ENCODE assay signal across 18 cellular contexts in the genomic region with DNA sequence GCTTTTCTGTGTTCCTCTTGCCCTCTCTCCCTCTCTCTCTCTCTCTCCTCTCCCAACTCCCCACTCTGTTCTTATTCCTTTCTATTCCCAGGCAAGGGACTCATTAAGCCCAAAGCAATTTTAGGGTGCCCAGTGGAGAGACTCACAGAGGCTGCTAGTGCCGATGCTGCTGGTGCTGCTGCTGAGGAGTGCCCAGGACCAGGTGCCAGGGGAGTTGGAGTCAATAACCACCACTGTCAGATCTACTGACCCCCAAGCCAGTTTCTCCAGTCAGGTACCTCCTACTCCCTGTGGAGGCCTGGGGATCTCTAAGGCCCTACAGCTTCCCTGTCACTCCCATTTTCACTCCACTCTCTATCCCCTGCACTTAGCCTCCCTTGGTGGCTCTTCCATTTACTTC. TPM values are rescaled to one million over a fixed set of nuclear protein-coding genes. Genes with fewer than 3 reads are reported as not detected.
DNase-seq lines count a peak whose midpoint lies in the region; ATAC-seq and TF ChIP-seq lines count a peak whose summit lies in the region.
"Had no signal": no experiment of that assay in that cellular context is flagged by ENCODE, and none has a peak within 500 bp of the region (broad histone marks: within the 10 kb centered on the region; RNA-seq: fewer than 3 reads in every experiment).

No MANE protein-coding gene starts in this region.

- TF ChIP-seq CTCF in breast epithelium (IDR thresholded peaks at IDR 0.05), result no peak
- TF ChIP-seq CTCF in suprapubic skin (IDR thresholded peaks at IDR 0.05), result no peak
- TF ChIP-seq CTCF in WERI-Rb-1 (IDR thresholded peaks at IDR 0.05; ENCODE audit: low read depth, low read length), result no peak

- H3K27ac Mint-ChIP-seq in naive thymus-derived CD4-positive, alpha-beta T cell, result no peak overlapping the region
- H3K27ac Mint-ChIP-seq: activated CD4-positive, alpha-beta memory T cell treated with anti-CD3 and anti-CD28 coated beads for 36 hours; endodermal cell had no signal

- H3F3A ChIP-seq in GM23248 (ENCODE audit: insufficient read depth), result no peaks in the 10 kb centered on the region

- 8 to 20% methylated on average over 1 of the region's 1 CpG for WGBS in GM23248 (ENCODE audit: low coverage in 1 of 2, low lambda C conversion rate in 2 of 2, missing lambda C conversion rate in 2 of 2), 2 experiments
- WGBS in mesenchymal stem cell, result 92% methylated on average over 1 of the region's 1 CpG
- WGBS in suprapubic skin, result 55% methylated on average over 1 of the region's 1 CpG

- H3K79me2 ChIP-seq in GM23248 (ENCODE audit: insufficient read depth), result no peaks in the 10 kb centered on the region

- no peaks in the 10 kb centered on the region for H3K9me2 ChIP-seq in GM23248 (ENCODE audit: insufficient read depth)

- H3K4ac ChIP-seq in mesenchymal stem cell (ENCODE audit: low read depth in 1 of 2, low read length in 2 of 2), result no peak overlapping the region

- ATAC-seq in HG03097 (IDR thresholded peaks at IDR 0.05; ENCODE audit: low FRiP score, unreplicated experiment), result no peak
- no peak for ATAC-seq in naive thymus-derived CD4-positive, alpha-beta T cell

- no peaks in the 10 kb centered on the region for H3K27me3 ChIP-seq in GM23248 (replicated peaks; ENCODE audit: insufficient read depth)
- peaks cover 0 to 47% of the 10 kb centered on the region in 2 donors for H3K27me3 ChIP-seq in breast epithelium
- peaks cover 0 to 7% of the 10 kb centered on the region in 2 experiments for H3K27me3 ChIP-seq in mesenchymal stem cell (ENCODE audit: control insufficient read depth in 1 of 2, insufficient read depth in 1 of 2, low read length in 2 of 2)
- H3K27me3 ChIP-seq in suprapubic skin, result no peaks in the 10 kb centered on the region
- no peaks in the 10 kb centered on the region for H3K27me3 ChIP-seq in naive thymus-derived CD4-positive, alpha-beta T cell (ENCODE audit: control insufficient read depth in 2 of 2, insufficient read depth in 2 of 2, low read length in 2 of 2)
- H3K27me3 ChIP-seq in WERI-Rb-1 (ENCODE audit: insufficient read depth, low read depth, severe bottlenecking), result peaks cover 8% of the 10 kb centered on the region
- H3K27me3 ChIP-seq: left lung, neutrophil had no signal

- H3K4me2 ChIP-seq in GM23248 (ENCODE audit: unreplicated experiment) (peak overlapping the region; percentile 71), mesenchymal stem cell (ENCODE audit: low read length, poor library complexity, severe bottlenecking) (no peak overlapping the region)

- no peak for TF ChIP-seq EP300 in suprapubic skin (IDR thresholded peaks at IDR 0.05)

- H2AFZ ChIP-seq in GM23248 (peak overlapping the region; percentile 76; the same call in 1 of the 2 replicates), mesenchymal stem cell (ENCODE audit: low read depth, low read length) (no peak overlapping the region)

- H3K14ac ChIP-seq in mesenchymal stem cell (ENCODE audit: low read length in 2 of 2), result no peak overlapping the region

- no peaks in the 10 kb centered on the region for H3K27me3 Mint-ChIP-seq in naive thymus-derived CD4-positive, alpha-beta T cell
- H3K27me3 Mint-ChIP-seq: activated CD4-positive, alpha-beta memory T cell treated with anti-CD3 and anti-CD28 coated beads for 36 hours had no signal

- no peak overlapping the region for H3K4me3 Mint-ChIP-seq in naive thymus-derived CD4-positive, alpha-beta T cell
- H3K4me3 Mint-ChIP-seq: activated CD4-positive, alpha-beta memory T cell treated with anti-CD3 and anti-CD28 coated beads for 36 hours; endodermal cell had no signal

- H2BK5ac ChIP-seq in mesenchymal stem cell (ENCODE audit: low read depth, low read length, poor library complexity, severe bottlenecking), result no peak overlapping the region

- CTCF ChIA-PET in naive thymus-derived CD4-positive, alpha-beta T cell (lab: Charles Lee), result no interaction called here

- no peak for TF ChIP-seq POLR2A in breast epithelium (IDR thresholded peaks at IDR 0.05)
- TF ChIP-seq POLR2A in suprapubic skin (IDR thresholded peaks at IDR 0.05), result no peak

- H3K9me3 ChIP-seq in GM23248 (ENCODE audit: low read depth) (no peaks in the 10 kb centered on the region), breast epithelium (no peaks in the 10 kb centered on the region), mesenchymal stem cell (ENCODE audit: control insufficient read depth, low read length) (no peaks in the 10 kb centered on the region), suprapubic skin (no peaks in the 10 kb centered on the region), WERI-Rb-1 (ENCODE audit: severe bottlenecking) (no peaks in the 10 kb centered on the region)
- H3K9me3 ChIP-seq in naive thymus-derived CD4-positive, alpha-beta T cell (ENCODE audit: control insufficient read depth in 2 of 3, low read length in 3 of 3), result no peaks in the 10 kb centered on the region
- H3K9me3 ChIP-seq: heart right ventricle, left lung, neutrophil, stomach had no signal

- peaks cover 0 to 2% (median 0%) of the 10 kb centered on the region in 11 donors for H3K9me3 Mint-ChIP-seq in naive thymus-derived CD4-positive, alpha-beta T cell
- H3K9me3 Mint-ChIP-seq: activated CD4-positive, alpha-beta memory T cell treated with anti-CD3 and anti-CD28 coated beads for 36 hours had no signal

- H2BK15ac ChIP-seq in mesenchymal stem cell (ENCODE audit: low read depth, poor library complexity, severe bottlenecking), result no peak overlapping the region

- H3K27ac ChIP-seq in GM23248, result no peak overlapping the region; the same call in 1 of the 2 replicates
- peak overlapping the region; percentile 71 to 86 for H3K27ac ChIP-seq in breast epithelium
- H3K27ac ChIP-seq in mesenchymal stem cell (ENCODE audit: low read length, poor library complexity, severe bottlenecking), result no peak overlapping the region
- peak overlapping the region; percentile 48 for H3K27ac ChIP-seq in suprapubic skin
- no peak overlapping the region for H3K27ac ChIP-seq in naive thymus-derived CD4-positive, alpha-beta T cell (ENCODE audit: low read depth, low read length)
- no peak overlapping the region for H3K27ac ChIP-seq in WERI-Rb-1
- H3K27ac ChIP-seq: neutrophil had no signal

- H3K4me3 ChIP-seq in GM23248 (peak overlapping the region; percentile 56), breast epithelium (peak overlapping the region; percentile 23 to 51 (median 24)), mesenchymal stem cell (ENCODE audit: insufficient read depth in 1 of 2, low read depth in 1 of 2, low read length in 2 of 2) (peak overlapping the region in 1 of 2 experiments; percentile 66), suprapubic skin (peak overlapping the region; percentile 29), WERI-Rb-1 (ENCODE audit: low read depth, low read length) (no peak overlapping the region)
- no peak overlapping the region for H3K4me3 ChIP-seq in naive thymus-derived CD4-positive, alpha-beta T cell (ENCODE audit: low read length)
- H3K4me3 ChIP-seq: left lung had no signal

- H3K36me3 ChIP-seq in GM23248 (ENCODE audit: low read depth) (no peaks in the 10 kb centered on the region), breast epithelium (no peaks in the 10 kb centered on the region), mesenchymal stem cell (ENCODE audit: control insufficient read depth in 1 of 2, insufficient read depth in 2 of 2, low read depth in 1 of 2, low read length in 2 of 2) (no peaks in the 10 kb centered on the region), suprapubic skin (no peaks in the 10 kb centered on the region), WERI-Rb-1 (no peaks in the 10 kb centered on the region)
- no peaks in the 10 kb centered on the region for H3K36me3 ChIP-seq in naive thymus-derived CD4-positive, alpha-beta T cell (ENCODE audit: control insufficient read depth in 2 of 3, insufficient read depth in 3 of 3, low read length in 3 of 3)
- H3K36me3 ChIP-seq: heart right ventricle, left lung, neutrophil, stomach had no signal

- no peak overlapping the region for H3K18ac ChIP-seq in mesenchymal stem cell (ENCODE audit: low read depth in 1 of 2, low read length in 2 of 2)

- no peaks in the 10 kb centered on the region for H3K79me1 ChIP-seq in mesenchymal stem cell (replicated peaks; ENCODE audit: low read length, poor library complexity, severe bottlenecking)

- H2BK12ac ChIP-seq in mesenchymal stem cell (ENCODE audit: low read length in 2 of 2), result no peak overlapping the region

- H4K20me1 ChIP-seq in GM23248 (ENCODE audit: insufficient read depth), result no peaks in the 10 kb centered on the region

- H3K4me1 Mint-ChIP-seq in naive thymus-derived CD4-positive, alpha-beta T cell, result peaks cover 0 to 9% (median 1%) of the 10 kb centered on the region in 7 donors

- no peak overlapping the region for H4K91ac ChIP-seq in mesenchymal stem cell (ENCODE audit: low read length)

- intact Hi-C loops in breast epithelium (cut with DNase I; ENCODE audit: low total_unique reads), result no loop called here
- intact Hi-C loops in naive thymus-derived CD4-positive, alpha-beta T cell (cut with micrococcal nuclease), result loop anchor here (10.0 kb wide), 1 partner anchor 616 kb away; no protein-coding TSS in a partner anchor

- no peak overlapping the region for H2AK5ac ChIP-seq in mesenchymal stem cell (ENCODE audit: low read length, severe bottlenecking)

- H3K4me1 ChIP-seq in GM23248 (ENCODE audit: insufficient read depth) (0 out of 2 replicates have a peak, but pooled peaks cover 3% of the 10 kb centered on the region), breast epithelium (no peaks in the 10 kb centered on the region), mesenchymal stem cell (ENCODE audit: control insufficient read depth, insufficient read depth, low read depth, low read length) (no peaks in the 10 kb centered on the region), suprapubic skin (peaks cover 15% of the 10 kb centered on the region)
- H3K4me1 ChIP-seq in naive thymus-derived CD4-positive, alpha-beta T cell (ENCODE audit: control insufficient read depth in 2 of 2, insufficient read depth in 2 of 2, low read length in 2 of 2), result no peaks in the 10 kb centered on the region

- POLR2A ChIA-PET in naive thymus-derived CD4-positive, alpha-beta T cell (lab: Charles Lee), result no interaction called here

- no peaks in the 10 kb centered on the region for H3K36me3 Mint-ChIP-seq in naive thymus-derived CD4-positive, alpha-beta T cell
- H3K36me3 Mint-ChIP-seq: activated CD4-positive, alpha-beta memory T cell treated with anti-CD3 and anti-CD28 coated beads for 36 hours had no signal

- no peak for DNase-seq in GM23248
- DNase-seq in breast epithelium (ENCODE audit: low spot score in 2 of 2), result no peak
- no peak for DNase-seq in mesenchymal stem cell
- DNase-seq in suprapubic skin (ENCODE audit: low spot score in 2 of 2), result no peak
- DNase-seq in naive thymus-derived CD4-positive, alpha-beta T cell, result no peak
- DNase-seq in globus pallidus (ENCODE audit: low spot score), result no peak
- DNase-seq in WERI-Rb-1, result no peak
- DNase-seq: activated CD4-positive, alpha-beta memory T cell treated with anti-CD3 and anti-CD28 coated beads for 36 hours; activated gamma-delta T cell; endodermal cell; KG1; NCI-H1694 treated with DMSO at 0.1 percent for 48 hours; stimulated activated CD4-positive, alpha-beta T cell treated with anti-CD3 and anti-CD28 coated beads, Interleukin-15, amount 100 ng/mL, for 24 hours had no signal

- H3K23ac ChIP-seq in mesenchymal stem cell (ENCODE audit: low read length in 2 of 2), result no peak overlapping the region

- no peak overlapping the region for H2BK120ac ChIP-seq in mesenchymal stem cell (ENCODE audit: low read depth, low read length)

- no peak overlapping the region for H4K8ac ChIP-seq in mesenchymal stem cell (ENCODE audit: low read length)

- in situ Hi-C loops in GM23248 (cut with MboI), result loop anchor here (10.0 kb wide), 1 partner anchor 396 kb away; no protein-coding TSS in a partner anchor

- H3K9ac ChIP-seq in GM23248 (peak overlapping the region; percentile 47; the same call in 1 of the 2 replicates), mesenchymal stem cell (ENCODE audit: low read length) (peak overlapping the region; percentile 75)

RNA-seq across cellular contexts. Expression of gene LAS1L, which starts 54.2 kb away (rescaled TPM):
- 15.9 and 21.3 TPM in 2 replicates for total RNA-seq in GM23248 (2014; rRNA removed; shearing (Covaris generic))
- polyA plus RNA-seq in GM23248 (2016; fragmentation: Nextera tagmentation; extraction: Ambion mirVana), result 23.5 and 25.0 TPM in 2 replicates
- 10 to 100 TPM; 26.9 to 35.4 (median 35.1) TPM for total RNA-seq in breast epithelium
- 13.0 TPM for polyA plus RNA-seq in mesenchymal stem cell (2013, experiment 1 of 2)
- 13.1 TPM for polyA plus RNA-seq in mesenchymal stem cell (2013, experiment 2 of 2)
- 10 to 100 TPM; 17.2 to 38.2 (median 31.5) TPM for total RNA-seq in suprapubic skin
- total RNA-seq in naive thymus-derived CD4-positive, alpha-beta T cell, result 10 to 100 TPM; 37.2 to 48.9 (median 44.9) TPM
- polyA plus RNA-seq in naive thymus-derived CD4-positive, alpha-beta T cell, result 10 to 100 TPM; 40.6 to 50.2 TPM

Comparison
In these comparisons a context has a peak if more than half of its experiments do, and no peak if none do; other contexts are left out.
1. H3K27ac ChIP-seq: peak in breast epithelium (2 of 2) and suprapubic skin (single experiment); none in GM23248 (single experiment), mesenchymal stem cell (single experiment), naive thymus-derived CD4-positive, alpha-beta T cell (single experiment) and WERI-Rb-1 (single experiment).
2. H3K4me3 ChIP-seq: peak in GM23248 (single experiment), breast epithelium (3 of 3) and suprapubic skin (single experiment); none in naive thymus-derived CD4-positive, alpha-beta T cell (single experiment) and WERI-Rb-1 (single experiment).